1 cellular context compared by ENCODE assay signal in genomic region chr12:59452259-59452658, GRCh38.
A peak's percentile ranks its signal among the peaks of the same experiment; 100 is the strongest.
TF ChIP-seq lines count a peak whose summit lies in the region.

No MANE protein-coding gene starts in this region.

TF ChIP-seq in IMR-90, 13 proteins besides CTCF, POLR2A, EP300 and RAD21 (continued from another document):
- TF ChIP-seq FOS (IDR thresholded peaks at IDR 0.05; ENCODE audit: low read depth, low read length) (peak; percentile 76), SMC3 (IDR thresholded peaks at IDR 0.05; ENCODE audit: low read depth, low read length) (no peak), ELK1 (IDR thresholded peaks at IDR 0.05; ENCODE audit: borderline replicate concordance, low read depth, low read length) (no peak), MAFK (IDR thresholded peaks at IDR 0.05; ENCODE audit: low read depth, low read length) (no peak), BHLHE40 (IDR thresholded peaks at IDR 0.05; ENCODE audit: low read depth, low read length) (peak; percentile 84), USF2 (IDR thresholded peaks at IDR 0.05; ENCODE audit: low read depth, low read length) (peak; percentile 19; the same call in 1 of the 2 replicates), RCOR1 (IDR thresholded peaks at IDR 0.05; ENCODE audit: insufficient replicate concordance, low read length) (no peak), CEBPB (IDR thresholded peaks at IDR 0.05; ENCODE audit: low read depth, low read length) (peak; percentile 90)
